In the genomic region with DNA sequence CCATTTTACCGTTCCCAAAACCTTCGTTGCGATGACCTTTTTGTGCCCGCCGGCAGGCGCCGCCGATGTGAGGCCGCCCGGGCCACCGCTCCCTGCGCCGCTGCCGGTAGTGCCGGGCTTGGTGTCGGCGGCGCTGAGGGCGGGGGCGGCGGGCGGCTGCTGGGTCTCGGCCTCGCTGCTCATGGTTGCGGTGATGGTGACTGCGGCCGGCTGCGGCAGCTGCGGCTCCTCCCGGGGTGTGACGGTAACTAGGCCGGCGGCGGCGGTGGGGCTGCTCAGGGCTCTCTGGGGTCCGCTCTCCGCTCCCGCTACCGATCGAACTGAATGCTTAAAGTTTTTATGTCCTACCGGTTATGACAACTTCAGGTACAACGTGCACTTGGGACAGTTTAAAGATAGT, we compare ENCODE assay signal across 3 cellular contexts.
DNase-seq lines count a peak whose midpoint lies in the region; ATAC-seq and TF ChIP-seq lines count a peak whose summit lies in the region.
"Not testable (repeated sequence)": the region's sequence is repeated elsewhere in the genome, so short reads cannot be mapped to it uniquely, and the experiment has no call there.

No MANE protein-coding gene starts in this region.

- not testable (repeated sequence) for H3K79me2 ChIP-seq in GM23338 (replicated peaks; ENCODE audit: insufficient read depth)

- H2AFZ ChIP-seq in GM23338: not testable (repeated sequence)

- peaks cover 33% of the 10 kb centered on the region for H3K4me1 ChIP-seq in GM23338 (ENCODE audit: insufficient read depth)
- not testable (repeated sequence) for H3K4me1 ChIP-seq in testis

- not testable (repeated sequence) for H3K4me3 ChIP-seq in GM23338
- peak overlapping the region; percentile 13 to 25 for H3K4me3 ChIP-seq in testis

- not testable (repeated sequence) for ATAC-seq in GM23338

- not testable (repeated sequence) for H3K4me3 Mint-ChIP-seq in GM23338

- H3K27me3 ChIP-seq in GM23338 (ENCODE audit: insufficient read depth); testis: not testable (repeated sequence)

- peaks cover 16% of the 10 kb centered on the region for H3K9me2 ChIP-seq in GM23338 (ENCODE audit: insufficient read depth)

- WGBS in testis, 2 donors: 25 to 68% methylated on average over 40 to 42 of the region's 42 CpGs

- DNase-seq in GM23338 (ENCODE audit: low spot score) (peak; percentile 17), islet precursor cell (peak; percentile 29)
- DNase-seq in testis: not testable (repeated sequence)

- H3K27me3 Mint-ChIP-seq in GM23338 (ENCODE audit: insufficient read depth, low read depth, poor library complexity): not testable (repeated sequence)

- H4K20me1 ChIP-seq in GM23338 (replicated peaks; ENCODE audit: insufficient read depth): not testable (repeated sequence)

- intact Hi-C loops in testis (cut with DNase I; ENCODE audit: low total_unique reads): not testable (repeated sequence)

- peaks cover 12% of the 10 kb centered on the region for H3K9me3 Mint-ChIP-seq in GM23338

- not testable (repeated sequence) for TF ChIP-seq CTCF in GM23338 (conservative IDR thresholded peaks at IDR 0.05; ENCODE audit: low read depth in 2 of 2); testis (IDR thresholded peaks at IDR 0.05)

- not testable (repeated sequence) for H3K27ac Mint-ChIP-seq in GM23338

- TF ChIP-seq POLR2A in testis (IDR thresholded peaks at IDR 0.05): not testable (repeated sequence)

- not testable (repeated sequence) for H3F3A ChIP-seq in GM23338 (replicated peaks; ENCODE audit: low read depth)

- not testable (repeated sequence) for H3K27ac ChIP-seq in GM23338 (ENCODE audit: low read depth); testis

- H3K4me1 Mint-ChIP-seq in GM23338: peaks cover 37% of the 10 kb centered on the region

- H3K36me3 Mint-ChIP-seq in GM23338 (ENCODE audit: low read depth): not testable (repeated sequence)

- not testable (repeated sequence) for H3K9me3 ChIP-seq in testis

- H3K36me3 ChIP-seq in GM23338 (ENCODE audit: insufficient read depth); testis (ENCODE audit: low read depth, missing control alignments): not testable (repeated sequence)

- H3K4me2 ChIP-seq in GM23338: not testable (repeated sequence)
